18 cellular contexts compared by ENCODE assay signal in the genomic region with DNA sequence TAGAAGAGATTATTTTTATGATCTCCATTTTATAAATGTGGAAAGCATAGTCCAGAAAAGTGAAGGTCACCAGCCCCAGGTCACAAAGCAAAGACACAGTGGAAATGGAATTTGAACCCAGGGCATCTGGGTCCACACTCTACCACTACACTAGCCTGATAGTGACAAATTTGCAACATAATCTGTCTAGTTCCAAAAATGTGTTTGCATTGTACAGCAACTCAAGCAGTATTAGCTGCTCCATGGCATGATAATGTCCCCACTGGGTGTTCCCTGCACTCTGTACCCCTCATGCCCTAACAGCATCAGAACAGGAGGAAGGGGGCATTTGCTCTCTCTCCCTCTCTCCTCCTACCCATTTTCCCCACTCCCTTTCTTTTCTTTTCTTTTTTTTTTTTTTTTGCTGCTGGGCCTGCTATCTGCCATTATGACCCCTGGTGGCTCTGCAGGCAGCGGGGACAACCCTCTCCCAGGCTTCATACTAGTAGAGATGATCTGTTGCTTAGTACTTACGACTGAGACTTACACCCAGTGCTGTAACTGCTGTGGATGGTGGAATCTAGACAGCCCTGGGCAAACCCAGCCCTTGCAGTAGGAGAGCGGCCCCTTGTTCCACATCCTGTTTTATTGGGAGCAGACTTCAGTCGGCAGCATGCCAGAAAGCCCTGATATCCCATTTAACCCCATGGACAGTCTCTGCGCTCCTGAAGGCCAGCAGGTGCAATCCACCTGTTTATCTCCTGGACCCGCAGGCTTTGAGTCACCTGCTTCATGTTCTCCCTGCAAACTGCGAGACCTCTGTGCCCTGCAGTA.
DNase-seq lines count a peak whose midpoint lies in the region; ATAC-seq and TF ChIP-seq lines count a peak whose summit lies in the region.
"Had no signal": no experiment of that assay in that cellular context is flagged by ENCODE, and none has a peak within 500 bp of the region (broad histone marks: within the 10 kb centered on the region; RNA-seq: fewer than 3 reads in every experiment).

No MANE protein-coding gene starts in this region.

- no peaks in the 10 kb centered on the region for H3K27me3 ChIP-seq in WERI-Rb-1 (ENCODE audit: insufficient read depth, low read depth, severe bottlenecking)
- H3K27me3 ChIP-seq in neuronal stem cell (ENCODE audit: control insufficient read depth in 3 of 3, insufficient read depth in 3 of 3, low read depth in 1 of 3, low read length in 3 of 3), result no peaks in the 10 kb centered on the region
- no peaks in the 10 kb centered on the region for H3K27me3 ChIP-seq in HAP-1 (ENCODE audit: low read depth)
- H3K27me3 ChIP-seq: cardiac muscle cell, neural progenitor cell had no signal

- no peak overlapping the region for H3K23ac ChIP-seq in neuronal stem cell (ENCODE audit: low read depth, low read length, poor library complexity)

- no peak overlapping the region for H2BK15ac ChIP-seq in neuronal stem cell (ENCODE audit: low read length)

- H3K9ac ChIP-seq in neuronal stem cell (ENCODE audit: low read depth, low read length, poor library complexity), result peak overlapping the region; percentile 73
- H3K9ac ChIP-seq: neural progenitor cell had no signal

- DNase-seq in GM13976 (ENCODE audit: low spot score) (peak; percentile 18), NCI-H2196 (lab: John Stamatoyannopoulos, UW; ENCODE audit: unreplicated experiment) (peak; percentile 50), WERI-Rb-1 (no peak), neuronal stem cell (ENCODE audit: low spot score) (no peak), putamen (ENCODE audit: low spot score) (no peak), HAP-1 (ENCODE audit: low spot score in 2 of 2) (no peak), Right ventricle myocardium inferior (ENCODE audit: missing footprints) (no peak), hypothalamus (lab: John Stamatoyannopoulos, UW) (no peak)
- DNase-seq: activated CD4-positive, alpha-beta memory T cell treated with anti-CD3 and anti-CD28 coated beads, Interleukin-2, amount 10 ng/mL, durations not matched to agents 7 days and 5 days; activated naive CD8-positive, alpha-beta T cell treated with anti-CD3 and anti-CD28 coated beads, Interleukin-2, amount 10 ng/mL, durations not matched to agents 7 days and 5 days; activated T-cell treated with anti-CD3 and anti-CD28 coated beads, Interleukin-2, amount 50 U/mL, for 72 hours; AML-193; glutamatergic neuron; NCI-H1048; retina; stimulated activated CD4-positive, alpha-beta T cell treated with anti-CD3 and anti-CD28 coated beads, Interleukin-1b, Interleukin-23, amount 100 ng/mL, for 48 hours had no signal

- H3K27ac ChIP-seq in WERI-Rb-1 (no peak overlapping the region), neuronal stem cell (replicated peaks; ENCODE audit: low read length) (no peak overlapping the region)
- H3K27ac ChIP-seq: cardiac muscle cell, neural progenitor cell had no signal

- H2BK120ac ChIP-seq in neuronal stem cell (ENCODE audit: low read depth, low read length), result no peak overlapping the region

- H2AK5ac ChIP-seq in neuronal stem cell (ENCODE audit: low read depth, low read length), result peak overlapping the region; percentile 12

- no peak overlapping the region for H3K4ac ChIP-seq in neuronal stem cell (ENCODE audit: low read length)

- H3K9me3 ChIP-seq in WERI-Rb-1 (ENCODE audit: severe bottlenecking) (no peaks in the 10 kb centered on the region), neuronal stem cell (replicated peaks in 1 of 2; ENCODE audit: control insufficient read depth in 2 of 2, insufficient read depth in 1 of 2, low read depth in 1 of 2, low read length in 2 of 2) (no peaks in the 10 kb centered on the region), HAP-1 (no peaks in the 10 kb centered on the region)

- intact Hi-C loops in Right ventricle myocardium inferior (cut with DNase I), result no loop called here

- TF ChIP-seq CTCF in GM13976 (IDR thresholded peaks at IDR 0.05; ENCODE audit: borderline replicate concordance, control extremely low read depth, extremely low read depth, insufficient read depth, missing control alignments) (no peak), WERI-Rb-1 (IDR thresholded peaks at IDR 0.05; ENCODE audit: low read depth, low read length) (0 out of 2 replicates have a peak, but pooled peaks have one; percentile 5)

- H3K4me1 ChIP-seq in neuronal stem cell (ENCODE audit: control insufficient read depth in 2 of 2, insufficient read depth in 1 of 2, low read depth in 1 of 2, low read length in 2 of 2) (peaks cover 0 to 8% of the 10 kb centered on the region in 2 donors), HAP-1 (no peaks in the 10 kb centered on the region)

- H2AFZ ChIP-seq in neuronal stem cell (ENCODE audit: low read length), result no peak overlapping the region
- H2AFZ ChIP-seq: neural progenitor cell had no signal

- H3K14ac ChIP-seq in neuronal stem cell (ENCODE audit: low read length), result no peak overlapping the region

- no peak for ATAC-seq in Right ventricle myocardium inferior
- ATAC-seq: activated T-cell treated with anti-CD3 and anti-CD28 coated beads, Interleukin-2, amount 50 U/mL, for 72 hours had no signal

- H2BK12ac ChIP-seq in neuronal stem cell (ENCODE audit: low read length), result no peak overlapping the region

- no CpG with 5 or more reads among the region's 7 CpGs for WGBS in neuronal stem cell (ENCODE audit: extremely low coverage in 2 of 2, insufficient read length in 2 of 2, insufficient replicate concordance in 1 of 2), 2 donors

- peaks cover 3% of the 10 kb centered on the region for H3K36me3 ChIP-seq in WERI-Rb-1
- no peaks in the 10 kb centered on the region for H3K36me3 ChIP-seq in neuronal stem cell (replicated peaks in 1 of 2; ENCODE audit: control insufficient read depth in 2 of 2, insufficient read depth in 2 of 2, low read length in 2 of 2)
- no peaks in the 10 kb centered on the region for H3K36me3 ChIP-seq in HAP-1 (replicated peaks)
- H3K36me3 ChIP-seq: cardiac muscle cell, neural progenitor cell had no signal

- H3K4me3 ChIP-seq in WERI-Rb-1 (ENCODE audit: low read depth, low read length) (no peak overlapping the region), neuronal stem cell (ENCODE audit: low read length in 2 of 2) (no peak overlapping the region), HAP-1 (no peak overlapping the region)
- H3K4me3 ChIP-seq: cardiac muscle cell, neural progenitor cell had no signal

- H3K18ac ChIP-seq in neuronal stem cell (ENCODE audit: low read length), result no peak overlapping the region

- H2BK5ac ChIP-seq in neuronal stem cell (ENCODE audit: low read length), result no peak overlapping the region

- in situ Hi-C loops in GM13976 (cut with MboI; ENCODE audit: low sequenced_read_pairs, unreplicated experiment), result loop anchor here (10.0 kb wide), 1 partner anchor 402 kb away; no protein-coding TSS in a partner anchor
- in situ Hi-C loops in HAP-1 (cut with MboI; ENCODE audit: low sequenced_read_pairs), result no loop called here

- no peaks in the 10 kb centered on the region for H3K79me1 ChIP-seq in neuronal stem cell (ENCODE audit: low read depth, low read length)

- no peak overlapping the region for H4K91ac ChIP-seq in neuronal stem cell (ENCODE audit: low read depth, low read length, poor library complexity)

- H4K8ac ChIP-seq in neuronal stem cell (ENCODE audit: low read depth, low read length), result no peak overlapping the region

- H3K4me2 ChIP-seq in neuronal stem cell (ENCODE audit: insufficient read depth, low read length, poor library complexity, severe bottlenecking), result no peak overlapping the region
- H3K4me2 ChIP-seq: neural progenitor cell had no signal

Comparison
In these comparisons a context has a peak if more than half of its experiments do, and no peak if none do; other contexts are left out.
1. DNase-seq: peak in GM13976 (single experiment) and NCI-H2196 (single experiment); none in WERI-Rb-1 (single experiment), neuronal stem cell (single experiment), putamen (single experiment), HAP-1 (0 of 2), Right ventricle myocardium inferior (single experiment) and hypothalamus (0 of 51).